ENCODE assay signal across 1 cellular context in the genomic region with DNA sequence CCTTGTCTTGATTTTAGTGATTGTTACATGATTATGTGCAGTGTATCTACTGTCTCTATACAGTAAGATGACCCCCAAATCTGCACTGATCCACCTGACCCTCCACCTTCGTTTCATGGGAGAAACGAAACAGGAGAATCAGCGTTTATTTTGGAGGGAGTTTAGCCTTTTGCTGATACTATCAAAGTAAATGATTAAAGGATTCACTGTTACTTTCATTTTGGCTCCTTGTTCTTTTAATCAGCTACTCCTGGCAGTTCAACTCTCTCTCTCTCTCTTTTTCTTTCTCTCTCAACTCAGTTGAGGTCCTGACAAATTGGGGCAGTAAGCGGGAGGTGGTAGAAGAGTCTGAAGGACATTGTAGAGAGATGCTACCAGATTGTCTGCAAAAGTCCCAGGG.
TF ChIP-seq lines count a peak whose summit lies in the region.

No MANE protein-coding gene starts in this region.

TF ChIP-seq in H1, 55 proteins besides CTCF, POLR2A, EP300 and RAD21:
- TF ChIP-seq TBP (IDR thresholded peaks at IDR 0.05; ENCODE audit: low read depth, low read length) = no peak
- TF ChIP-seq POU5F1 (IDR thresholded peaks at IDR 0.05; ENCODE audit: low read depth, low read length) = no peak
- no peak for TF ChIP-seq SAP30 (IDR thresholded peaks at IDR 0.05; ENCODE audit: insufficient read depth, insufficient replicate concordance, low read length)
- TF ChIP-seq TAF1 (IDR thresholded peaks at IDR 0.05; ENCODE audit: low read depth, low read length) = no peak
- no peak for TF ChIP-seq GABPA (IDR thresholded peaks at IDR 0.05; ENCODE audit: borderline replicate concordance, insufficient read depth, low read length)
- no peak for TF ChIP-seq CHD2 (IDR thresholded peaks at IDR 0.05; ENCODE audit: low read length)
- no peak for TF ChIP-seq TAF7 (optimal IDR thresholded peaks at IDR 0.05; ENCODE audit: borderline replicate concordance, low read depth, low read length)
- TF ChIP-seq RFX5 (IDR thresholded peaks at IDR 0.05; ENCODE audit: borderline replicate concordance, low read depth, low read length) = no peak
- no peak for TF ChIP-seq ASH2L (IDR thresholded peaks at IDR 0.05; ENCODE audit: low read length)
- TF ChIP-seq RXRA (IDR thresholded peaks at IDR 0.05; ENCODE audit: insufficient read depth, low read depth, low read length) = no peak
- no peak for TF ChIP-seq CBX5 (IDR thresholded peaks at IDR 0.05; ENCODE audit: low read depth, low read length)
- no peak for TF ChIP-seq KDM5A (IDR thresholded peaks at IDR 0.05; ENCODE audit: low read length)
- TF ChIP-seq NANOG (IDR thresholded peaks at IDR 0.05; ENCODE audit: insufficient read depth, low read depth, low read length, poor library complexity, severe bottlenecking) = no peak
- no peak for TF ChIP-seq TEAD4 (IDR thresholded peaks at IDR 0.05; ENCODE audit: low read depth, low read length)
- no peak for TF ChIP-seq SIN3A (conservative IDR thresholded peaks at IDR 0.05 in 1 of 2, IDR thresholded peaks at IDR 0.05 in 1 of 2; ENCODE audit: low read depth in 1 of 2, low read length in 2 of 2)
- TF ChIP-seq HDAC6 (IDR thresholded peaks at IDR 0.05; ENCODE audit: low read depth, low read length) = no peak
- TF ChIP-seq CBX8 (IDR thresholded peaks at IDR 0.05; ENCODE audit: borderline replicate concordance, low read depth, low read length) = no peak
